ENCODE assay signal across 8 cellular contexts in genomic region chr5:56815657-56816545, GRCh38. TPM values are rescaled to one million over a fixed set of nuclear protein-coding genes. Genes with fewer than 3 reads are reported as not detected.
A peak's percentile ranks its signal among the peaks of the same experiment; 100 is the strongest.
DNase-seq lines count a peak whose midpoint lies in the region; ATAC-seq, FAIRE-seq and TF ChIP-seq lines count a peak whose summit lies in the region.

No MANE protein-coding gene starts in this region.

- H3K9me3 ChIP-seq in CD4-positive, CD25-positive, alpha-beta regulatory T cell (ENCODE audit: control insufficient read depth in 2 of 2, low read length in 2 of 2): no peaks in the 10 kb centered on the region

- peaks cover 33% of the 10 kb centered on the region for H3K4me1 ChIP-seq in CD4-positive, CD25-positive, alpha-beta regulatory T cell (ENCODE audit: control insufficient read depth, insufficient read depth, low read length, poor library complexity, severe bottlenecking)

- H3K4me1 Mint-ChIP-seq in CD4-positive, CD25-positive, alpha-beta regulatory T cell: peaks cover 27 to 44% (median 36%) of the 10 kb centered on the region in 4 donors

- peaks cover 6% of the 10 kb centered on the region for H3K27me3 Mint-ChIP-seq in CD4-positive, CD25-positive, alpha-beta regulatory T cell

- H3K4me3 ChIP-seq in CD4-positive, CD25-positive, alpha-beta regulatory T cell (ENCODE audit: low read depth, low read length): peak overlapping the region; percentile 98
- H3K4me3 ChIP-seq in bronchial epithelial cell (ENCODE audit: low read depth, low read length): peak overlapping the region; percentile 63

- no peak for TF ChIP-seq CTCF in bronchial epithelial cell (IDR thresholded peaks at IDR 0.05; ENCODE audit: insufficient read depth, low read length, severe bottlenecking)

- ATAC-seq in CD4-positive, CD25-positive, alpha-beta regulatory T cell (ENCODE audit: low read depth in 2 of 2): peak; percentile 10 to 19
- peak; percentile 30 for ATAC-seq in GM19463 (IDR thresholded peaks at IDR 0.05; ENCODE audit: unreplicated experiment)
- ATAC-seq in HG03520 (IDR thresholded peaks at IDR 0.05; ENCODE audit: unreplicated experiment): peak; percentile 23

- H3K27me3 ChIP-seq in CD4-positive, CD25-positive, alpha-beta regulatory T cell (ENCODE audit: control insufficient read depth, insufficient read depth, low read length): no peaks in the 10 kb centered on the region
- H3K27me3 ChIP-seq in bronchial epithelial cell (ENCODE audit: control insufficient read depth, insufficient read depth, low read length): no peaks in the 10 kb centered on the region
- H3K27me3 ChIP-seq in layer of hippocampus (ENCODE audit: control insufficient read depth, insufficient read depth, low read length): no peaks in the 10 kb centered on the region

- H3K36me3 Mint-ChIP-seq in CD4-positive, CD25-positive, alpha-beta regulatory T cell: peaks cover 6% of the 10 kb centered on the region

- H3K27ac Mint-ChIP-seq in CD4-positive, CD25-positive, alpha-beta regulatory T cell: peak overlapping the region in 1 of 3 donors; percentile 71

- DNase-seq in CD4-positive, CD25-positive, alpha-beta regulatory T cell: peak; percentile 33 to 62 (median 48)
- DNase-seq in T-helper 22 cell (ENCODE audit: low read depth) (peak; percentile 25), bronchial epithelial cell (ENCODE audit: low read depth) (no peak), mesenteric fat pad (ENCODE audit: low spot score) (no peak)
- peak; percentile 29 to 30 for DNase-seq in stimulated activated CD4-positive, alpha-beta T cell treated with anti-CD3 and anti-CD28 coated beads, Interleukin-4, amount 100 ng/mL, for 48 hours (ENCODE audit: low read depth in 2 of 2)

- H3K4me3 Mint-ChIP-seq in CD4-positive, CD25-positive, alpha-beta regulatory T cell: peak overlapping the region; percentile 96 to 100 (median 96)

- peaks cover 3% of the 10 kb centered on the region for H3K36me3 ChIP-seq in CD4-positive, CD25-positive, alpha-beta regulatory T cell (ENCODE audit: control insufficient read depth, insufficient read depth, low read length)
- H3K36me3 ChIP-seq in bronchial epithelial cell (ENCODE audit: control insufficient read depth, insufficient read depth, low read length): no peaks in the 10 kb centered on the region

- peak overlapping the region; percentile 90 for H3K27ac ChIP-seq in CD4-positive, CD25-positive, alpha-beta regulatory T cell (ENCODE audit: insufficient read depth, low read length, poor library complexity, severe bottlenecking)
- peak overlapping the region; percentile 90 for H3K27ac ChIP-seq in layer of hippocampus (ENCODE audit: low read depth, low read length)

- no peak for FAIRE-seq in bronchial epithelial cell (lab: Jason Lieb, UNC)

- H3K9me3 Mint-ChIP-seq in CD4-positive, CD25-positive, alpha-beta regulatory T cell: peaks cover 0 to 2% (median 0%) of the 10 kb centered on the region in 7 donors

RNA-seq across cellular contexts. Expression of gene MAP3K1, which starts 0.6 kb away (rescaled TPM):
- 110 TPM for total RNA-seq in CD4-positive, CD25-positive, alpha-beta regulatory T cell
- polyA plus RNA-seq in CD4-positive, CD25-positive, alpha-beta regulatory T cell: 10 to 100 TPM; 64.3 to 84.5 (median 76.1) TPM
- total RNA-seq in bronchial epithelial cell: 9.3 and 10.3 TPM in 2 replicates
- 16.5 TPM for total RNA-seq in mesenteric fat pad

Comparison
In these comparisons a context has a peak if more than half of its experiments do, and no peak if none do; other contexts are left out.
1. DNase-seq: peak in CD4-positive, CD25-positive, alpha-beta regulatory T cell (3 of 3), T-helper 22 cell (single experiment) and stimulated activated CD4-positive, alpha-beta T cell treated with anti-CD3 and anti-CD28 coated beads, Interleukin-4, amount 100 ng/mL, for 48 hours (2 of 2); none in bronchial epithelial cell (single experiment) and mesenteric fat pad (single experiment).
2. Peak in every context shown above with its lines, with median percentiles within 50 percentile points of each other: ATAC-seq.